In the genomic region with DNA sequence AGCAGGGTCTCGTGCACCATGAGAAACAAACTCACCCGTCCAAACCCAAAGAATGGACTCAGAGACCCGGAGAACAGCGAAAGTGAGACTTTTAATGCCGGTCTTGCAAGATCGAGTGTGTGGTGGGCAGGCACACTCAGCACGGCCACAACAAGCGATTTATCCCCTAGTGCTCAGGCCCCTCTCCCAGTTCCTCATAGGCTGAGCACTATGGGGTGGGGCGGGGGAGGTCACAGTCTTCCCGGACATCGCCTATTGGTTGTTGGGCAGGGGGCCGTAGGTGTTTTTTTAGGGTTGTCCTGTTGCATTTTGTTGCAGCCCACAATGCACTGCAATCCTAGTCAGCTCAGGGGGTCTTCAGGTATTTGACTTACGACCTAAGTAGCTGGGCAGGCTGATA, we compare ENCODE assay signal across 18 cellular contexts.
DNase-seq lines count a peak whose midpoint lies in the region; FAIRE-seq and TF ChIP-seq lines count a peak whose summit lies in the region.
"Had no signal": no experiment of that assay in that cellular context is flagged by ENCODE, and none has a peak within 500 bp of the region (broad histone marks: within the 10 kb centered on the region; RNA-seq: fewer than 3 reads in every experiment).

No MANE protein-coding gene starts in this region.

- whole genome bisulfite sequencing in esophagus muscularis mucosa = 88% methylated on average over 13 of the region's 13 CpGs
- no CpG with 5 or more reads among the region's 13 CpGs for WGBS in H9 (ENCODE audit: extremely low coverage, insufficient read length, low lambda C conversion rate)
- no CpG with 5 or more reads among the region's 13 CpGs for WGBS in trophoblast cell (ENCODE audit: extremely low coverage, insufficient coverage, insufficient read length)

- H3K4me3 ChIP-seq in esophagus muscularis mucosa (no peak overlapping the region), trophoblast cell (ENCODE audit: low read depth, low read length) (no peak overlapping the region)
- H3K4me3 ChIP-seq: A549, HAP-1 had no signal

- DNase-seq in activated CD8-positive, alpha-beta memory T cell treated with anti-CD3 and anti-CD28 coated beads for 24 hours = peak; percentile 15
- DNase-seq in activated CD8-positive, alpha-beta memory T cell treated with anti-CD3 and anti-CD28 coated beads, Interleukin-2, amount 50 U/mL, for 4 hours = no peak
- DNase-seq in esophagus muscularis mucosa (ENCODE audit: extremely low spot score) = peak; percentile 42
- DNase-seq in nephron progenitor cell = no peak
- DNase-seq in urothelium cell line (ENCODE audit: low spot score) = no peak
- DNase-seq in central memory CD4-positive, alpha-beta T cell = no peak
- no peak for DNase-seq in H9
- DNase-seq in trophoblast cell = no peak
- DNase-seq: AML-193; CD4-positive, alpha-beta memory T cell; DMS79 treated with DMSO at 0.1 percent for 48 hours; GF-D8 had no signal

- no peaks in the 10 kb centered on the region for H3K27me3 ChIP-seq in esophagus muscularis mucosa
- H3K27me3 ChIP-seq in H9 (ENCODE audit: insufficient read depth, low read length) = no peaks in the 10 kb centered on the region
- no peaks in the 10 kb centered on the region for H3K27me3 ChIP-seq in trophoblast cell (ENCODE audit: insufficient read depth, low read length)

- H3K9me3 ChIP-seq in esophagus muscularis mucosa = no peaks in the 10 kb centered on the region
- no peaks in the 10 kb centered on the region for H3K9me3 ChIP-seq in H9 (ENCODE audit: control insufficient read depth, low read depth, low read length)
- H3K9me3 ChIP-seq in trophoblast cell (ENCODE audit: insufficient read depth, low read depth, low read length) = peaks cover 10% of the 10 kb centered on the region
- H3K9me3 ChIP-seq: HAP-1 had no signal

- no peak overlapping the region for H4K8ac ChIP-seq in H9 (replicated peaks; ENCODE audit: insufficient read length, low read depth, low read length)
- H4K8ac ChIP-seq in trophoblast cell (ENCODE audit: low read depth, low read length) = no peak overlapping the region

- H2BK20ac ChIP-seq in H9 (ENCODE audit: low read depth, low read length, poor library complexity, severe bottlenecking) = no peak overlapping the region

- H2BK12ac ChIP-seq in H9 (ENCODE audit: insufficient read length, low read depth, low read length) (no peak overlapping the region), trophoblast cell (ENCODE audit: low read length) (no peak overlapping the region)

- no peak overlapping the region for H2AFZ ChIP-seq in H9 (ENCODE audit: low read length)
- H2AFZ ChIP-seq in trophoblast cell (ENCODE audit: insufficient read depth, low read length, poor library complexity) = no peak overlapping the region

- H3K36me3 ChIP-seq in esophagus muscularis mucosa (no peaks in the 10 kb centered on the region), trophoblast cell (ENCODE audit: control insufficient read depth in 1 of 2, insufficient read depth in 2 of 2, low read length in 2 of 2) (peaks cover 21 to 25% of the 10 kb centered on the region in 2 experiments)
- H3K36me3 ChIP-seq: HAP-1 had no signal

- H3K79me2 ChIP-seq in H9 (ENCODE audit: insufficient read depth, low read length) (no peaks in the 10 kb centered on the region), trophoblast cell (ENCODE audit: control insufficient read depth, insufficient read depth, low read length, poor library complexity) (no peaks in the 10 kb centered on the region)

- H2BK5ac ChIP-seq in H9 (ENCODE audit: insufficient read length, low read length) = no peak overlapping the region
- H2BK5ac ChIP-seq in trophoblast cell (ENCODE audit: low read depth, low read length, poor library complexity) = no peak overlapping the region

- TF ChIP-seq CTCF in esophagus muscularis mucosa (IDR thresholded peaks at IDR 0.05) (no peak), nephron progenitor cell (IDR thresholded peaks at IDR 0.05) (no peak), H9 (conservative IDR thresholded peaks at IDR 0.05) (no peak)

- H3K4me1 Mint-ChIP-seq in nephron progenitor cell (peaks cover 50% of the 10 kb centered on the region), H9 (peaks cover 20 to 23% of the 10 kb centered on the region in 2 experiments)
- H3K4me1 Mint-ChIP-seq: CD4-positive, alpha-beta memory T cell had no signal

- TF ChIP-seq POLR2A in esophagus muscularis mucosa (IDR thresholded peaks at IDR 0.05; ENCODE audit: low read depth) = no peak

- H3K36me3 Mint-ChIP-seq in nephron progenitor cell (ENCODE audit: low read depth) = peaks cover 18% of the 10 kb centered on the region
- peaks cover 7 to 17% (median 11%) of the 10 kb centered on the region in 3 experiments; a peak in 6 of 7 replicates for H3K36me3 Mint-ChIP-seq in H9 (ENCODE audit: insufficient read depth in 1 of 3, low read depth in 3 of 3)
- H3K36me3 Mint-ChIP-seq: CD4-positive, alpha-beta memory T cell had no signal

- intact Hi-C loops in esophagus muscularis mucosa (cut with DNase I) = no loop called here

- peak; percentile 44 for FAIRE-seq in urothelium cell line (lab: Jason Lieb, UNC)
- FAIRE-seq: A549, H1 had no signal

- H3K4me1 ChIP-seq in esophagus muscularis mucosa = no peaks in the 10 kb centered on the region
- H3K4me1 ChIP-seq in H9 (ENCODE audit: insufficient read depth, low read length) = no peaks in the 10 kb centered on the region; the same call in 1 of the 2 replicates
- no peaks in the 10 kb centered on the region for H3K4me1 ChIP-seq in trophoblast cell (ENCODE audit: control insufficient read depth in 1 of 2, insufficient read depth in 2 of 2, low read length in 2 of 2)
- H3K4me1 ChIP-seq: A549, HAP-1 had no signal

- no peak overlapping the region for H3K4me3 Mint-ChIP-seq in nephron progenitor cell
- no peak overlapping the region for H3K4me3 Mint-ChIP-seq in H9
- H3K4me3 Mint-ChIP-seq: CD4-positive, alpha-beta memory T cell had no signal

- no peak overlapping the region for H3K4ac ChIP-seq in H9 (ENCODE audit: low read depth, low read length)
- H3K4ac ChIP-seq in trophoblast cell (ENCODE audit: low read depth, low read length) = no peak overlapping the region

- H3K9ac ChIP-seq in H9 (ENCODE audit: extremely low read depth, insufficient read length, low read length) = no peak overlapping the region
- H3K9ac ChIP-seq in trophoblast cell (ENCODE audit: low read length) = no peak overlapping the region

- H2BK15ac ChIP-seq in H9 (ENCODE audit: low read depth, low read length) = no peak overlapping the region

- H3K9me3 Mint-ChIP-seq in nephron progenitor cell = peaks cover 11% of the 10 kb centered on the region
- peaks cover 7 to 11% of the 10 kb centered on the region in 2 experiments; a peak in 3 of 5 replicates for H3K9me3 Mint-ChIP-seq in H9

- H3K23ac ChIP-seq in H9 (ENCODE audit: insufficient read length, low read depth, low read length) (no peak overlapping the region), trophoblast cell (ENCODE audit: low read length) (no peak overlapping the region)

- H2AK5ac ChIP-seq in H9 (ENCODE audit: insufficient read length, low read length) (no peak overlapping the region), trophoblast cell (ENCODE audit: low read length) (no peak overlapping the region)

- H4K20me1 ChIP-seq in H9 (ENCODE audit: control insufficient read depth, insufficient read depth, insufficient read length) = no peaks in the 10 kb centered on the region

- H3T11ph ChIP-seq in H9 (ENCODE audit: low read length) = no peak overlapping the region

- H3K27ac ChIP-seq in esophagus muscularis mucosa (replicated peaks in 1 of 4) (no peak overlapping the region), H9 (ENCODE audit: insufficient read length, low read depth, low read length) (no peak overlapping the region), trophoblast cell (ENCODE audit: low read depth, low read length) (no peak overlapping the region)
- H3K27ac ChIP-seq: 22Rv1, A549, C4-2B, HL-60 had no signal

- no peak for TF ChIP-seq EP300 in esophagus muscularis mucosa (IDR thresholded peaks at IDR 0.05)

- H3K23me2 ChIP-seq in H9 (ENCODE audit: insufficient read length, low read depth, low read length, poor library complexity, severe bottlenecking) = no peaks in the 10 kb centered on the region

- H3K18ac ChIP-seq in H9 (ENCODE audit: insufficient read length, low read depth, low read length) (no peak overlapping the region), trophoblast cell (ENCODE audit: low read length) (no peak overlapping the region)

- no peak overlapping the region for H4K12ac ChIP-seq in trophoblast cell (ENCODE audit: low read depth, low read length)

- no peak overlapping the region for H4K5ac ChIP-seq in H9 (ENCODE audit: insufficient read length, low read depth, low read length)

- no peak overlapping the region for H2BK120ac ChIP-seq in H9 (ENCODE audit: low read depth, low read length, poor library complexity, severe bottlenecking)
- no peak overlapping the region for H2BK120ac ChIP-seq in trophoblast cell (ENCODE audit: insufficient read depth, low read length, poor library complexity)

- H3K27ac Mint-ChIP-seq in nephron progenitor cell (peak overlapping the region; percentile 59), H9 (no peak overlapping the region)

- no peak overlapping the region for H3K56ac ChIP-seq in H9 (ENCODE audit: insufficient read length, low read depth, low read length)

- H3K14ac ChIP-seq in H9 (ENCODE audit: insufficient read depth, low read length) = no peak overlapping the region
- no peak overlapping the region for H3K14ac ChIP-seq in trophoblast cell (ENCODE audit: low read length)

- H3K4me2 ChIP-seq in H9 (ENCODE audit: insufficient read depth, insufficient read length, low read length) (no peak overlapping the region), trophoblast cell (ENCODE audit: low read length) (no peak overlapping the region)
- H3K4me2 ChIP-seq: A549 had no signal

- H3K79me1 ChIP-seq in H9 (ENCODE audit: insufficient read depth, low read depth, low read length, poor library complexity, severe bottlenecking) (no peaks in the 10 kb centered on the region), trophoblast cell (ENCODE audit: low read length) (no peaks in the 10 kb centered on the region)

- H4K91ac ChIP-seq in H9 (ENCODE audit: insufficient read length, low read depth, low read length) (no peak overlapping the region), trophoblast cell (ENCODE audit: low read depth, low read length) (no peak overlapping the region)

- peaks cover 5% of the 10 kb centered on the region for H3K27me3 Mint-ChIP-seq in nephron progenitor cell (ENCODE audit: low read depth, poor library complexity)
- H3K27me3 Mint-ChIP-seq in H9 (ENCODE audit: low read depth) = peaks cover 1% of the 10 kb centered on the region; the same call in 1 of the 2 replicates

Comparison
In these comparisons a context has a peak if more than half of its experiments do, and no peak if none do; other contexts are left out.
1. DNase-seq: peak in activated CD8-positive, alpha-beta memory T cell treated with anti-CD3 and anti-CD28 coated beads for 24 hours (single experiment) and esophagus muscularis mucosa (single experiment); none in activated CD8-positive, alpha-beta memory T cell treated with anti-CD3 and anti-CD28 coated beads, Interleukin-2, amount 50 U/mL, for 4 hours (single experiment), nephron progenitor cell (single experiment), urothelium cell line (single experiment), central memory CD4-positive, alpha-beta T cell (single experiment), H9 (single experiment) and trophoblast cell (0 of 2).